In the genomic region with DNA sequence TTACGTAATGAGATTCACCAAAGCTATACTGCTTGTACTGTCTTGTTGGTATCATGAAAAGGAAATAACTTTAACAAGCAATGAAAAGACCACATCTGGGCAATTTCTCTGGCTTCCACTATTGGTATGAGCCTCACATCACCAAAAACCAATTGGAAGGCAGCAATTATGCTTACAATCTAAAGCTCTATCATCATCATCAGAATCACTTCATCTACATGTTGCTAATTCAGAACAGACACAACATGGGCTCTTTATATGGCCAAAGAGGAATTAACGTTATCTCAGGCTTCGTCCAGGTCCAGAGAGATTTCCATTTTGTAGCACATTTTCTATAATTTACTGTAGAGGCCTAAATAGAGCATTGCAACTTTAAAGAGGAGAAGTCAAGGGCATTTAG, we compare ENCODE assay signal across 25 cellular contexts.
"Had no signal": no experiment of that assay in that cellular context is flagged by ENCODE, and none has a peak within 500 bp of the region (broad histone marks: within the 10 kb centered on the region; RNA-seq: fewer than 3 reads in every experiment).

No MANE protein-coding gene starts in this region.

- H3K4me2 ChIP-seq: hepatocyte had no signal

- H3K27ac ChIP-seq: colonic mucosa, coronary artery, dorsolateral prefrontal cortex, epithelial cell of prostate, esophagus muscularis mucosa, esophagus squamous epithelium, foreskin keratinocyte, gastrocnemius medialis, gastroesophageal sphincter, heart left ventricle, heart right ventricle, hepatocyte had no signal

- H3K9me3 ChIP-seq: colonic mucosa, gastrocnemius medialis had no signal

- DNase-seq: colonic mucosa; cortex of kidney; dermis blood vessel endothelial cell; dorsolateral prefrontal cortex; effector CD4-positive, alpha-beta T cell; effector CD8-positive, alpha-beta T cell; effector memory CD4-positive, alpha-beta T cell; effector memory CD8-positive, alpha-beta T cell; endodermal cell; erythroblast; esophagus squamous epithelium; foreskin fibroblast; foreskin melanocyte; gastrocnemius medialis; glutamatergic neuron; head of caudate nucleus; heart left ventricle; heart right ventricle had no signal

- ATAC-seq: effector memory CD8-positive, alpha-beta T cell; esophagus mucosa; foreskin keratinocyte; gastrocnemius medialis; gastroesophageal sphincter; heart left ventricle; heart right ventricle had no signal

- H3K36me3 ChIP-seq: colonic mucosa, esophagus muscularis mucosa, esophagus squamous epithelium, gastrocnemius medialis, gastroesophageal sphincter, heart left ventricle, heart right ventricle had no signal

- H3K4me3 ChIP-seq: colonic mucosa, coronary artery, dorsolateral prefrontal cortex, esophagus muscularis mucosa, esophagus squamous epithelium, gastrocnemius medialis, gastroesophageal sphincter, heart left ventricle, heart right ventricle, hepatocyte had no signal

- H3K4me1 ChIP-seq: colonic mucosa, esophagus muscularis mucosa, esophagus squamous epithelium, foreskin keratinocyte, gastrocnemius medialis, gastroesophageal sphincter, heart left ventricle, heart right ventricle had no signal

- H2AFZ ChIP-seq: hepatocyte had no signal

- H3K27me3 ChIP-seq: colonic mucosa, dorsolateral prefrontal cortex, esophagus muscularis mucosa, esophagus squamous epithelium, gastrocnemius medialis, gastroesophageal sphincter, heart left ventricle, heart right ventricle had no signal

- H3K79me2 ChIP-seq: hepatocyte had no signal
